In the genomic region with DNA sequence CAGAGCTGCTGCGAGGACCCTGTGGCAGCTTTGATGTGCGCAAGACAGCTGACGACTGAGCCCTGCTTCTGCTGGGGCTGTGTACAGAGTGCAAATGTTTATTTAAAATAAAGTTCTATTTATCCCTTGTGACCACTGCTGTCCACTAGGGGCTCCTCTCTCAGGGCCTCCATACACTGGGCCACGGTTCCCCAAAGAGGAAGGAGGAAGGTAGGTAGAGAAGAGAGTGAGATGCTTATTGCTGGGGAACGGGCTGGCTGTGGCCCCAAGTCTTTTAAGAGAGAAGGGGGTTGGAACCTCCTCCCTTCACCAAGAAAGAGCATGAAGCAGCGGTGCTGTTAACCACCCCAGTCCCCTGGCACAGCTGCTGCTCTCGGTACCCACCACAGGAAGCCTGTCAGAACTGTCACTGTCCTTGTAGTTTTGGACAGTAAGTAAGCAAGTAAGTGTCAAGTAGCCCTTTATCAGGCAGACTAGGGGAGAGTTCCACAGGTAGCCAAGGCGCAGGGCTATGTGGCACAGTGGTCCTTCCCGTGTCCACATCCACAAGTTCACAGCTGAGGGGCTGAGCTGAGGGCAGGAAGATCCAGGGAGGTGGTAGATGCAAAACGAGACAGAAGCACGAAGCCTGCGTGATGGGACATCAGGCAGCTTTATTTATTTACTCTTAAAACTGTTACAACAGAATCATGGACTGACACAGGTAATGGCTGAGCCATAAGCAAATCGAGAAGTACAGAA, we compare ENCODE assay signal across 8 cellular contexts. TPM values are rescaled to one million over a fixed set of nuclear protein-coding genes. Genes with fewer than 3 reads are reported as not detected.
DNase-seq lines count a peak whose midpoint lies in the region; ATAC-seq and TF ChIP-seq lines count a peak whose summit lies in the region.

No MANE protein-coding gene starts in this region.

- intact Hi-C loops in transverse colon (cut with DNase I; ENCODE audit: low total_unique reads) = no loop called here
- intact Hi-C loops in esophagus squamous epithelium (cut with DNase I) = no loop called here

- H3K27me3 ChIP-seq in transverse colon (no peaks in the 10 kb centered on the region), esophagus squamous epithelium (no peaks in the 10 kb centered on the region)

- TF ChIP-seq POLR2A in transverse colon (IDR thresholded peaks at IDR 0.05) (no peak), esophagus squamous epithelium (IDR thresholded peaks at IDR 0.05) (no peak)

- no peaks in the 10 kb centered on the region for H3K9me3 ChIP-seq in transverse colon
- H3K9me3 ChIP-seq in esophagus squamous epithelium = no peaks in the 10 kb centered on the region

- CTCF ChIA-PET in GM10248 (lab: Yijun Ruan, JAX) = interaction anchor here (1.0 to 2.4 kb wide), 5 partner anchors 11 to 140 kb away, joined by 3 to 7 read pairs (median 6); no protein-coding TSS in a partner anchor

- TF ChIP-seq EP300 in transverse colon (IDR thresholded peaks at IDR 0.05; ENCODE audit: low read depth) = no peak

- H3K4me3 Mint-ChIP-seq in activated T-cell treated with anti-CD3 and anti-CD28 coated beads, Interleukin-2, amount 50 U/mL, for 72 hours = no peak overlapping the region
- H3K4me3 Mint-ChIP-seq in activated T-cell treated with anti-CD3 and anti-CD28 coated beads, Interleukin-2, amount 50 U/mL, for 4 hours = no peak overlapping the region
- H3K4me3 Mint-ChIP-seq in glutamatergic neuron (ENCODE audit: unreplicated experiment) = no peak overlapping the region

- ATAC-seq in activated T-cell treated with anti-CD3 and anti-CD28 coated beads, Interleukin-2, amount 50 U/mL, for 72 hours (replicated peaks in 1 of 2) = no peak
- no peak for ATAC-seq in activated T-cell treated with anti-CD3 and anti-CD28 coated beads, Interleukin-2, amount 50 U/mL, for 4 hours

- peak overlapping the region; percentile 13 for H3K27ac Mint-ChIP-seq in activated T-cell treated with anti-CD3 and anti-CD28 coated beads, Interleukin-2, amount 50 U/mL, for 72 hours
- no peak overlapping the region for H3K27ac Mint-ChIP-seq in glutamatergic neuron (ENCODE audit: unreplicated experiment)

- H3K4me3 ChIP-seq in transverse colon (no peak overlapping the region), esophagus squamous epithelium (no peak overlapping the region)

- no peak for DNase-seq in activated T-cell treated with anti-CD3 and anti-CD28 coated beads, Interleukin-2, amount 50 U/mL, for 72 hours
- no peak for DNase-seq in activated T-cell treated with anti-CD3 and anti-CD28 coated beads, Interleukin-2, amount 50 U/mL, for 4 hours
- DNase-seq in SKM-1 treated with dmso at 0.1 percent for 144 hours (lab: John Stamatoyannopoulos, UW; ENCODE audit: unreplicated experiment) (peak; percentile 46), glutamatergic neuron (no peak), transverse colon (no peak), GM10248 (ENCODE audit: extremely low spot score) (no peak), esophagus squamous epithelium (lab: John Stamatoyannopoulos, UW) (no peak), activated T-cell treated with anti-CD3 and anti-CD28 coated beads for 4 hours (no peak)

- H3K27ac ChIP-seq in transverse colon (no peak overlapping the region), esophagus squamous epithelium (no peak overlapping the region)

- peak; percentile 47 for TF ChIP-seq CTCF in glutamatergic neuron (IDR thresholded peaks at IDR 0.05; ENCODE audit: partially characterized antibody, unreplicated experiment)
- peak in 4 of 5 experiments; percentile 31 to 36 (median 32) for TF ChIP-seq CTCF in transverse colon (IDR thresholded peaks at IDR 0.05)
- no peak for TF ChIP-seq CTCF in GM10248 (IDR thresholded peaks at IDR 0.05; ENCODE audit: control extremely low read depth, extremely low read depth, low read depth, missing control alignments)
- peak in 3 of 6 experiments; percentile 16 to 45 (median 34) for TF ChIP-seq CTCF in esophagus squamous epithelium (IDR thresholded peaks at IDR 0.05)

- POLR2A ChIA-PET in GM10248 (lab: Yijun Ruan, JAX) = interaction anchor here (0.9 kb wide), 1 partner anchor 12 kb away, joined by 3 read pairs; no protein-coding TSS in a partner anchor

- H3K4me1 ChIP-seq in transverse colon = no peaks in the 10 kb centered on the region
- H3K4me1 ChIP-seq in esophagus squamous epithelium = no peaks in the 10 kb centered on the region

- WGBS in transverse colon (ENCODE audit: low coverage in 1 of 2), 2 donors = 68% methylated on average over 13 of the region's 13 CpGs; no CpG with 5 or more reads in 1 of the 2 donors
- 73 to 79% methylated on average over 10 of the region's 13 CpGs for WGBS in esophagus squamous epithelium, 2 donors

- H3K4me1 Mint-ChIP-seq in activated T-cell treated with anti-CD3 and anti-CD28 coated beads, Interleukin-2, amount 50 U/mL, for 72 hours (ENCODE audit: low read depth) = no peaks in the 10 kb centered on the region
- no peaks in the 10 kb centered on the region for H3K4me1 Mint-ChIP-seq in activated T-cell treated with anti-CD3 and anti-CD28 coated beads, Interleukin-2, amount 50 U/mL, for 4 hours (ENCODE audit: low read depth)
- no peaks in the 10 kb centered on the region for H3K4me1 Mint-ChIP-seq in glutamatergic neuron (ENCODE audit: low read depth, unreplicated experiment)

- H3K9me3 Mint-ChIP-seq in activated T-cell treated with anti-CD3 and anti-CD28 coated beads, Interleukin-2, amount 50 U/mL, for 72 hours = no peaks in the 10 kb centered on the region
- no peaks in the 10 kb centered on the region for H3K9me3 Mint-ChIP-seq in activated T-cell treated with anti-CD3 and anti-CD28 coated beads, Interleukin-2, amount 50 U/mL, for 4 hours
- H3K9me3 Mint-ChIP-seq in glutamatergic neuron (ENCODE audit: unreplicated experiment) = peaks cover 12% of the 10 kb centered on the region

- H3K36me3 Mint-ChIP-seq in activated T-cell treated with anti-CD3 and anti-CD28 coated beads, Interleukin-2, amount 50 U/mL, for 72 hours (ENCODE audit: insufficient read depth in 2 of 2) = peaks cover 1 to 2% of the 10 kb centered on the region in 2 donors
- peaks cover 11% of the 10 kb centered on the region for H3K36me3 Mint-ChIP-seq in activated T-cell treated with anti-CD3 and anti-CD28 coated beads, Interleukin-2, amount 50 U/mL, for 4 hours (ENCODE audit: insufficient read depth)
- no peaks in the 10 kb centered on the region for H3K36me3 Mint-ChIP-seq in glutamatergic neuron (ENCODE audit: unreplicated experiment)

- H3K36me3 ChIP-seq in transverse colon (peaks cover 0 to 44% (median 20%) of the 10 kb centered on the region in 4 donors), esophagus squamous epithelium (peaks cover 36 to 100% (median 73%) of the 10 kb centered on the region in 3 donors)

- in situ Hi-C loops in transverse colon (cut with MboI; ENCODE audit: low pct_ligation_motif_present in 1 of 4, low pct_unique_long_range_greater_than_20kb in 1 of 4, low sequenced_read_pairs in 3 of 4) = no loop called here

- H3K27me3 Mint-ChIP-seq in activated T-cell treated with anti-CD3 and anti-CD28 coated beads, Interleukin-2, amount 50 U/mL, for 72 hours (ENCODE audit: low read depth) = no peaks in the 10 kb centered on the region
- no peaks in the 10 kb centered on the region for H3K27me3 Mint-ChIP-seq in activated T-cell treated with anti-CD3 and anti-CD28 coated beads, Interleukin-2, amount 50 U/mL, for 4 hours (ENCODE audit: low read depth)
- peaks cover 14% of the 10 kb centered on the region for H3K27me3 Mint-ChIP-seq in glutamatergic neuron (ENCODE audit: unreplicated experiment)

RNA-seq across cellular contexts. Expression of a gene that starts 47.3 kb away (rescaled TPM):
- total RNA-seq in activated T-cell treated with anti-CD3 and anti-CD28 coated beads, Interleukin-2, amount 50 U/mL, for 72 hours = 10 to 100 TPM; 71.1 to 82.8 TPM
- 100 to 1,000 TPM; 166 to 178 (median 167) TPM for total RNA-seq in activated T-cell treated with anti-CD3 and anti-CD28 coated beads, Interleukin-2, amount 50 U/mL, for 4 hours
- total RNA-seq in glutamatergic neuron (ENCODE audit: unreplicated experiment) (116 TPM), transverse colon (10 to 100 TPM; 31.0 to 52.3 (median 47.9) TPM), esophagus squamous epithelium (10 to 100 TPM; 32.8 to 63.5 (median 44.8) TPM)
